ENCODE assay signal across 15 cellular contexts in the genomic region with DNA sequence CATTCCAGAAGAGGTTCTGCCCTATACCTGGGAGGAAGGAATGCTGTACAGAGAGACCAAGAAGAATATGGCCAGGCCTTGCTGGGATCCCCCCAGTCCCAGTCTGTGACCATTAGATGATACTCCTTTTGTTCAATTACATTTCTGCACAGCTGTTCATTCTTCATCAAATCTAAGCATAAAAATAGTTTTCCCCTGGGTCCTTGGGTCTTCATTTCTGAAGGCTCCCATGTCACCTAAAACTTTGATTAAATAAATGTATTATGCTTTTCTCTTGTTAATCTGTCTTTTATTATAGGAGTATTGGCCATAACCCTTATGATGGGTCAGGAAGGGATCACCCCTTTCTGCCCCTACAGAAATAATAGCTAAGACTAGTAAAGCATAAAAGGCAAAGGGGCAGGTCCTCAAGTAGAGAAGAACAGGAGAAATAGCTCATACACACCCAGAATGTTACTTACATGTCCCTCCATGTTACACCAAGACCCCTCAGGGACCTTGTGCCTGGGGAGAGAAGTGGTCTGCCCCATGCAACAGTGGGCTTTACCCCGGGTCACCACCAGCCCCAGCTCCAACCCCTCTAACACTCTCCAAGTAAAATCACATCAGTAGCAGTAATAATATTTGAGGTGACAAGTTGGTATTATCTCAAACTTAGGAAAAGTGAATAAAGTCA. TPM values are rescaled to one million over a fixed set of nuclear protein-coding genes. Genes with fewer than 3 reads are reported as not detected.
DNase-seq lines count a peak whose midpoint lies in the region; ATAC-seq and TF ChIP-seq lines count a peak whose summit lies in the region.
"Had no signal": no experiment of that assay in that cellular context is flagged by ENCODE, and none has a peak within 500 bp of the region (broad histone marks: within the 10 kb centered on the region; RNA-seq: fewer than 3 reads in every experiment).

No MANE protein-coding gene starts in this region.

- no peak for ATAC-seq in activated T-cell treated with anti-CD3 and anti-CD28 coated beads, Interleukin-2, amount 50 U/mL, for 4 hours
- ATAC-seq in HG02938 (IDR thresholded peaks at IDR 0.05; ENCODE audit: unreplicated experiment): no peak

- 73 to 83% (median 76%) methylated on average over 1 of the region's 1 CpG for WGBS in spleen, 5 donors

- peaks cover 41 to 98% (median 71%) of the 10 kb centered on the region in 6 donors for H3K4me1 ChIP-seq in spleen
- H3K4me1 ChIP-seq: vagina had no signal

- TF ChIP-seq CTCF in spleen (IDR thresholded peaks at IDR 0.05 in 8 of 11, conservative IDR thresholded peaks at IDR 0.05 in 3 of 11): no peak

- H3K4me3 ChIP-seq in spleen: peak overlapping the region in 1 of 8 donors; percentile 17
- H3K4me3 ChIP-seq: cardiac muscle cell, esophagus squamous epithelium, vagina had no signal

- intact Hi-C loops in spleen (cut with DNase I; ENCODE audit: low total_unique reads): no loop called here

- TF ChIP-seq POLR2A in spleen (IDR thresholded peaks at IDR 0.05): no peak

- H3K4me1 Mint-ChIP-seq in activated T-cell treated with anti-CD3 and anti-CD28 coated beads, Interleukin-2, amount 50 U/mL, for 4 hours (ENCODE audit: low read depth): peaks cover 85% of the 10 kb centered on the region
- peaks cover 74% of the 10 kb centered on the region for H3K4me1 Mint-ChIP-seq in activated naive CD8-positive, alpha-beta T cell treated with anti-CD3 and anti-CD28 coated beads for 36 hours

- H3K9me3 ChIP-seq in spleen: no peaks in the 10 kb centered on the region
- H3K9me3 ChIP-seq: esophagus squamous epithelium, vagina had no signal

- H3K9me3 Mint-ChIP-seq in activated T-cell treated with anti-CD3 and anti-CD28 coated beads, Interleukin-2, amount 50 U/mL, for 4 hours: no peaks in the 10 kb centered on the region
- no peaks in the 10 kb centered on the region for H3K9me3 Mint-ChIP-seq in activated naive CD8-positive, alpha-beta T cell treated with anti-CD3 and anti-CD28 coated beads for 36 hours

- peak overlapping the region; percentile 96 for H3K4me3 Mint-ChIP-seq in activated T-cell treated with anti-CD3 and anti-CD28 coated beads, Interleukin-2, amount 50 U/mL, for 4 hours
- peak overlapping the region; percentile 38 for H3K4me3 Mint-ChIP-seq in activated naive CD8-positive, alpha-beta T cell treated with anti-CD3 and anti-CD28 coated beads for 36 hours

- peak overlapping the region; percentile 40 for H3K27ac Mint-ChIP-seq in activated naive CD8-positive, alpha-beta T cell treated with anti-CD3 and anti-CD28 coated beads for 36 hours

- peaks cover 30% of the 10 kb centered on the region for H3K36me3 Mint-ChIP-seq in activated T-cell treated with anti-CD3 and anti-CD28 coated beads, Interleukin-2, amount 50 U/mL, for 4 hours (ENCODE audit: insufficient read depth)
- peaks cover 41% of the 10 kb centered on the region for H3K36me3 Mint-ChIP-seq in activated naive CD8-positive, alpha-beta T cell treated with anti-CD3 and anti-CD28 coated beads for 36 hours

- H3K27ac ChIP-seq in spleen: peak overlapping the region in 7 of 8 donors; percentile 21 to 98 (median 65)
- H3K27ac ChIP-seq: cardiac muscle cell, esophagus squamous epithelium, vagina had no signal

- no peaks in the 10 kb centered on the region for H3K27me3 Mint-ChIP-seq in activated T-cell treated with anti-CD3 and anti-CD28 coated beads, Interleukin-2, amount 50 U/mL, for 4 hours (ENCODE audit: low read depth)
- no peaks in the 10 kb centered on the region for H3K27me3 Mint-ChIP-seq in activated naive CD8-positive, alpha-beta T cell treated with anti-CD3 and anti-CD28 coated beads for 36 hours

- DNase-seq in activated T-cell treated with anti-CD3 and anti-CD28 coated beads, Interleukin-2, amount 50 U/mL, for 4 hours: no peak
- DNase-seq in activated T-cell treated with anti-CD3 and anti-CD28 coated beads, Interleukin-2, amount 50 U/mL, for 48 hours: no peak
- DNase-seq in activated naive CD8-positive, alpha-beta T cell treated with anti-CD3 and anti-CD28 coated beads for 36 hours: no peak
- peak; percentile 22 for DNase-seq in spleen
- no peak for DNase-seq in hepatic stellate cell (ENCODE audit: low spot score)
- DNase-seq: COR-L47, esophagus squamous epithelium, mammary epithelial cell, NCI-H2029, NCI-H510A had no signal

- no peaks in the 10 kb centered on the region for H3K36me3 ChIP-seq in spleen
- H3K36me3 ChIP-seq: cardiac muscle cell, esophagus squamous epithelium, vagina had no signal

- no peaks in the 10 kb centered on the region for H3K27me3 ChIP-seq in spleen (replicated peaks in 1 of 7)
- H3K27me3 ChIP-seq: cardiac muscle cell, vagina had no signal

RNA-seq across cellular contexts. Expression of a gene that starts 2.1 kb away (rescaled TPM):
- 1,000 to 10,000 TPM; 1,238 to 1,641 (median 1,296) TPM for total RNA-seq in activated T-cell treated with anti-CD3 and anti-CD28 coated beads, Interleukin-2, amount 50 U/mL, for 4 hours
- 100 to 1,000 TPM; 328 to 335 TPM for total RNA-seq in activated naive CD8-positive, alpha-beta T cell treated with anti-CD3 and anti-CD28 coated beads for 36 hours
- 10 to 100 TPM in 1 of 7 donors, 1 to 10 TPM in 6; 2.4 to 14.4 (median 5.1) TPM for total RNA-seq in spleen
- 1 to 10 TPM; 6.8 to 9.2 (median 7.3) TPM for polyA plus RNA-seq in spleen
- total RNA-seq: A673, cardiac muscle cell, esophagus squamous epithelium, mammary epithelial cell, subcutaneous adipose tissue, vagina had no signal
- polyA plus RNA-seq: cardiac muscle cell, mammary epithelial cell had no signal

RNA-seq across cellular contexts. Expression of a gene that starts 5.4 kb away (rescaled TPM):
- total RNA-seq in activated T-cell treated with anti-CD3 and anti-CD28 coated beads, Interleukin-2, amount 50 U/mL, for 4 hours: 100 to 1,000 TPM; 485 to 701 (median 587) TPM
- total RNA-seq in activated naive CD8-positive, alpha-beta T cell treated with anti-CD3 and anti-CD28 coated beads for 36 hours: 100 to 1,000 TPM; 114 to 115 TPM
- 10 to 100 TPM in 5 of 7 donors, 1 to 10 TPM in 2; 6.5 to 18.3 (median 11.6) TPM for total RNA-seq in spleen
- polyA plus RNA-seq in spleen: 10 to 100 TPM in 2 of 3 donors, 1 to 10 TPM in 1; 5.5 to 17.3 (median 13.3) TPM
- total RNA-seq: cardiac muscle cell, vagina had no signal
- polyA plus RNA-seq: cardiac muscle cell had no signal

RNA-seq across cellular contexts. Expression of a gene that starts 12.2 kb away (rescaled TPM):
- 100 to 1,000 TPM; 161 to 210 (median 186) TPM for total RNA-seq in activated T-cell treated with anti-CD3 and anti-CD28 coated beads, Interleukin-2, amount 50 U/mL, for 4 hours
- 100 to 1,000 TPM; 273 TPM for total RNA-seq in activated naive CD8-positive, alpha-beta T cell treated with anti-CD3 and anti-CD28 coated beads for 36 hours
- 100 to 1,000 TPM in 6 of 7 donors, 10 to 100 TPM in 1; 83.0 to 403 (median 162) TPM for total RNA-seq in spleen
- polyA plus RNA-seq in spleen: 1,000 to 10,000 TPM in 1 of 3 donors, 100 to 1,000 TPM in 2; 804 to 1,256 (median 838) TPM
- total RNA-seq: A673, cardiac muscle cell had no signal

RNA-seq across cellular contexts. Expression of a gene that starts 16.1 kb away (rescaled TPM):
- 1 to 10 TPM; 4.8 to 7.9 (median 7.0) TPM for total RNA-seq in activated T-cell treated with anti-CD3 and anti-CD28 coated beads, Interleukin-2, amount 50 U/mL, for 4 hours
- 10 to 100 TPM; 29.1 TPM for total RNA-seq in activated naive CD8-positive, alpha-beta T cell treated with anti-CD3 and anti-CD28 coated beads for 36 hours
- total RNA-seq in spleen: 100 to 1,000 TPM; 139 to 268 (median 217) TPM
- 100 to 1,000 TPM; 128 to 214 (median 203) TPM for polyA plus RNA-seq in spleen
- total RNA-seq: A673, cardiac muscle cell, mammary epithelial cell, vagina had no signal
- polyA plus RNA-seq: cardiac muscle cell, mammary epithelial cell had no signal

RNA-seq across cellular contexts. Expression of a gene that starts 22.6 kb away (rescaled TPM):
- 10 to 100 TPM in 2 of 3 donors, 1 to 10 TPM in 1; 9.3 to 12.8 (median 12.7) TPM for total RNA-seq in activated T-cell treated with anti-CD3 and anti-CD28 coated beads, Interleukin-2, amount 50 U/mL, for 4 hours
- 10 to 100 TPM; 10.6 TPM for total RNA-seq in activated naive CD8-positive, alpha-beta T cell treated with anti-CD3 and anti-CD28 coated beads for 36 hours
- total RNA-seq in spleen: 10 to 100 TPM; 11.0 to 36.3 (median 19.4) TPM
- polyA plus RNA-seq in spleen: 10 to 100 TPM; 16.9 to 24.2 (median 19.3) TPM

Comparison
In these comparisons a context has a peak if more than half of its experiments do, and no peak if none do; other contexts are left out.
1. RNA of a gene that starts 2.1 kb away (total RNA-seq): 1,238 to 1,641 TPM in activated T-cell treated with anti-CD3 and anti-CD28 coated beads, Interleukin-2, amount 50 U/mL, for 4 hours and 328 to 335 TPM in activated naive CD8-positive, alpha-beta T cell treated with anti-CD3 and anti-CD28 coated beads for 36 hours; 2.4 to 14.4 TPM in spleen; every median in the first group is over 10 times any median in the second.
2. RNA of a gene that starts 5.4 kb away (total RNA-seq): 485 to 701 TPM in activated T-cell treated with anti-CD3 and anti-CD28 coated beads, Interleukin-2, amount 50 U/mL, for 4 hours and 114 to 115 TPM in activated naive CD8-positive, alpha-beta T cell treated with anti-CD3 and anti-CD28 coated beads for 36 hours; 6.5 to 18.3 TPM in spleen; every median in the first group is over 4 times any median in the second.